In genomic region chr15:90934256-90934948, GRCh38 we compare ENCODE assay signal across 2 cellular contexts.
TF ChIP-seq lines count a peak whose summit lies in the region.

No MANE protein-coding gene starts in this region.

TF ChIP-seq in HEK293T, 16 proteins besides CTCF, POLR2A, EP300 and RAD21 (continued from another document):
- TF ChIP-seq, protein P1, sequence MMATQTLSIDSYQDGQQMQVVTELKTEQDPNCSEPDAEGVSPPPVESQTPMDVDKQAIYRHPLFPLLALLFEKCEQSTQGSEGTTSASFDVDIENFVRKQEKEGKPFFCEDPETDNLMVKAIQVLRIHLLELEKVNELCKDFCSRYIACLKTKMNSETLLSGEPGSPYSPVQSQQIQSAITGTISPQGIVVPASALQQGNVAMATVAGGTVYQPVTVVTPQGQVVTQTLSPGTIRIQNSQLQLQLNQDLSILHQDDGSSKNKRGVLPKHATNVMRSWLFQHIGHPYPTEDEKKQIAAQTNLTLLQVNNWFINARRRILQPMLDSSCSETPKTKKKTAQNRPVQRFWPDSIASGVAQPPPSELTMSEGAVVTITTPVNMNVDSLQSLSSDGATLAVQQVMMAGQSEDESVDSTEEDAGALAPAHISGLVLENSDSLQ (IDR thresholded peaks at IDR 0.05), result no peak; the same call in 1 of the 2 replicates
- TF ChIP-seq SUZ12 (IDR thresholded peaks at IDR 0.05) (no peak), FOXA1 (IDR thresholded peaks at IDR 0.05) (no peak), LEF1 (IDR thresholded peaks at IDR 0.05; ENCODE audit: borderline replicate concordance) (no peak), FOXK2 (IDR thresholded peaks at IDR 0.05) (no peak), ZNF384 (IDR thresholded peaks at IDR 0.05) (no peak), ARNT (IDR thresholded peaks at IDR 0.05) (no peak), CTBP1 (IDR thresholded peaks at IDR 0.05; ENCODE audit: borderline replicate concordance) (no peak), L3MBTL2 (conservative IDR thresholded peaks at IDR 0.05) (no peak)

TF ChIP-seq in SK-N-SH, 30 proteins besides CTCF, POLR2A, EP300 and RAD21 (continued from another document):
- TF ChIP-seq ZBTB33 (IDR thresholded peaks at IDR 0.05; ENCODE audit: borderline replicate concordance, low read depth), result no peak
- no peak for TF ChIP-seq EZH2phosphoT487 (IDR thresholded peaks at IDR 0.05; ENCODE audit: borderline replicate concordance, low read depth)
- no peak for TF ChIP-seq RFX5 (IDR thresholded peaks at IDR 0.05; ENCODE audit: low read length)
- TF ChIP-seq CHD2 (IDR thresholded peaks at IDR 0.05; ENCODE audit: low read length, partially characterized antibody), result peak; percentile 33
- 0 out of 2 replicates have a peak, but pooled peaks have one; percentile 8 for TF ChIP-seq RCOR1 (IDR thresholded peaks at IDR 0.05; ENCODE audit: low read length)
- TF ChIP-seq IRF3 (IDR thresholded peaks at IDR 0.05; ENCODE audit: low read depth, low read length), result no peak
- TF ChIP-seq GABPA (IDR thresholded peaks at IDR 0.05; ENCODE audit: low read depth), result no peak
- TF ChIP-seq USF1 (IDR thresholded peaks at IDR 0.05; ENCODE audit: borderline replicate concordance, low read depth), result no peak
- peak; percentile 77; the same call in 1 of the 2 replicates for TF ChIP-seq SIN3A (IDR thresholded peaks at IDR 0.05; ENCODE audit: borderline replicate concordance, low read depth, low read length)
- TF ChIP-seq MEF2A (IDR thresholded peaks at IDR 0.05; ENCODE audit: borderline replicate concordance, low read depth), result no peak
- TF ChIP-seq FOXJ3 (CRISPR knock-in tag; IDR thresholded peaks at IDR 0.05), result no peak
- TF ChIP-seq GATA2 (CRISPR knock-in tag; IDR thresholded peaks at IDR 0.05), result 0 out of 2 replicates have a peak, but pooled peaks have one; percentile 9
- TF ChIP-seq TCF12 (IDR thresholded peaks at IDR 0.05), result no peak
- no peak for TF ChIP-seq JUND (IDR thresholded peaks at IDR 0.05)
- TF ChIP-seq SMC3 (IDR thresholded peaks at IDR 0.05; ENCODE audit: low read depth, low read length), result peak; percentile 58
- TF ChIP-seq, protein P2, sequence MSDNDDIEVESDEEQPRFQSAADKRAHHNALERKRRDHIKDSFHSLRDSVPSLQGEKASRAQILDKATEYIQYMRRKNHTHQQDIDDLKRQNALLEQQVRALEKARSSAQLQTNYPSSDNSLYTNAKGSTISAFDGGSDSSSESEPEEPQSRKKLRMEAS (IDR thresholded peaks at IDR 0.05; ENCODE audit: low read depth), result no peak
- TF ChIP-seq FOSL2 (IDR thresholded peaks at IDR 0.05; ENCODE audit: borderline replicate concordance, low read depth), result no peak
- TF ChIP-seq POLR2AphosphoS5 (IDR thresholded peaks at IDR 0.05; ENCODE audit: low read depth, low read length), result no peak
- TF ChIP-seq USF2 (IDR thresholded peaks at IDR 0.05; ENCODE audit: borderline replicate concordance, low read depth, low read length), result no peak
- no peak for TF ChIP-seq TAF1 (IDR thresholded peaks at IDR 0.05; ENCODE audit: borderline replicate concordance, low read depth, low read length)
